24 cellular contexts compared by ENCODE assay signal in genomic region chr5:68771747-68772146, GRCh38.
"Had no signal": no experiment of that assay in that cellular context is flagged by ENCODE, and none has a peak within 500 bp of the region (broad histone marks: within the 10 kb centered on the region; RNA-seq: fewer than 3 reads in every experiment).

No MANE protein-coding gene starts in this region.

- H3K27ac ChIP-seq: heart right ventricle, left lung, lower lobe of right lung, neural progenitor cell, neutrophil, parathyroid adenoma, right atrium auricular region, right lobe of liver, spleen, tibial nerve, uterus had no signal

- DNase-seq: heart right ventricle; hippocampal formation; left colon; left lung; lower lobe of right lung; mammary epithelial cell; mesenchymal stem cell; naive thymus-derived CD8-positive, alpha-beta T cell; occipital lobe; spleen; stimulated activated CD4-positive, alpha-beta T cell treated with anti-CD3 and anti-CD28 coated beads, Interleukin-4, amount 100 ng/mL, for 4 hours; stimulated activated CD8-positive, alpha-beta memory T cell treated with anti-CD3 and anti-CD28 coated beads, Interleukin-4, amount 100 ng/mL, for 48 hours; stimulated activated naive CD4-positive, alpha-beta T cell treated with Interleukin-2 at 50 U/mL for 16 hours; stimulated activated naive CD8-positive, alpha-beta T cell treated with anti-CD3 and anti-CD28 coated beads, Interleukin-15, amount 100 ng/mL, for 72 hours; uterus had no signal

- H3K4me2 ChIP-seq: neural progenitor cell had no signal

- H3K4me3 ChIP-seq: heart right ventricle, left lung, lower lobe of right lung, neural progenitor cell, right atrium auricular region, right lobe of liver, skin epidermis, spleen, tibial nerve, uterus had no signal

- H3K4me1 ChIP-seq: left lung, lower lobe of right lung, spleen, tibial nerve, uterus had no signal

- H3K9ac ChIP-seq: neural progenitor cell, parathyroid adenoma had no signal

- H3K79me2 ChIP-seq: parathyroid adenoma had no signal

- ATAC-seq: left colon; left lung; lower lobe of right lung; naive thymus-derived CD8-positive, alpha-beta T cell; stimulated activated memory B cell treated with anti-CD40 and anti-IgM and Interleukin-4, amounts not matched to agents 10 μg/mL and 1 μg/mL and 100 μg/mL, for 72 hours; stimulated activated naive CD8-positive, alpha-beta T cell treated with anti-CD3 and anti-CD28 coated beads, Interleukin-15, amount 100 ng/mL, for 72 hours had no signal

- H2AFZ ChIP-seq: neural progenitor cell, parathyroid adenoma had no signal

- H3K27me3 ChIP-seq: heart right ventricle, left lung, neural progenitor cell, neutrophil, right atrium auricular region, right lobe of liver, spleen, tibial nerve, uterus had no signal

- H3K9me3 ChIP-seq: heart right ventricle, left lung, lower lobe of right lung, neutrophil, right atrium auricular region, right lobe of liver, tibial nerve, uterus had no signal

- H3K36me3 ChIP-seq: heart right ventricle, left lung, lower lobe of right lung, neural progenitor cell, neutrophil, right atrium auricular region, right lobe of liver, spleen, tibial nerve, uterus had no signal

- FAIRE-seq: keratinocyte had no signal
